ENCODE assay signal across 1 cellular context in the genomic region with DNA sequence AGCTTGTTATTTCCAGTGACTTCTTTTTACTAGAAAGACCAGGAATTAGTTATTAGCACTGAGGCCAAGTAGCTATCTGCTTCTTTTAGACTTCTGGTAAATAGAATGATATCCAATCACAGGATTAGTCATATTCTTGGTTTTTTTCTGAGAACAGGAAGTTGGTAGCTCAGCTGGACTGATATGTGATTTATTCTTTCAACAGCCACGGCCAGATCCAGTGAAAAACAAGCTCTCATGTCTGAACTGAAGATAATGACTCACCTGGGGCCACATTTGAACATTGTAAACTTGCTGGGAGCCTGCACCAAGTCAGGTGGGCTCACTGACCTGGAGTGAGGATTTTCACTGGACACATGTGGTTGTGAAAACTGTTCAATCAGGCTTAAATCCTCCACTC.
TF ChIP-seq lines count a peak whose summit lies in the region.

No MANE protein-coding gene starts in this region.

TF ChIP-seq in IMR-90, 13 proteins besides CTCF, POLR2A, EP300 and RAD21:
- TF ChIP-seq, protein P1, sequence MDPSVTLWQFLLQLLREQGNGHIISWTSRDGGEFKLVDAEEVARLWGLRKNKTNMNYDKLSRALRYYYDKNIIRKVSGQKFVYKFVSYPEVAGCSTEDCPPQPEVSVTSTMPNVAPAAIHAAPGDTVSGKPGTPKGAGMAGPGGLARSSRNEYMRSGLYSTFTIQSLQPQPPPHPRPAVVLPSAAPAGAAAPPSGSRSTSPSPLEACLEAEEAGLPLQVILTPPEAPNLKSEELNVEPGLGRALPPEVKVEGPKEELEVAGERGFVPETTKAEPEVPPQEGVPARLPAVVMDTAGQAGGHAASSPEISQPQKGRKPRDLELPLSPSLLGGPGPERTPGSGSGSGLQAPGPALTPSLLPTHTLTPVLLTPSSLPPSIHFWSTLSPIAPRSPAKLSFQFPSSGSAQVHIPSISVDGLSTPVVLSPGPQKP (IDR thresholded peaks at IDR 0.05; ENCODE audit: borderline replicate concordance, low read depth, low read length), result no peak
- TF ChIP-seq RCOR1 (IDR thresholded peaks at IDR 0.05; ENCODE audit: insufficient replicate concordance, low read length) (no peak), SMC3 (IDR thresholded peaks at IDR 0.05; ENCODE audit: low read depth, low read length) (no peak), CEBPB (IDR thresholded peaks at IDR 0.05; ENCODE audit: low read depth, low read length) (no peak), BHLHE40 (IDR thresholded peaks at IDR 0.05; ENCODE audit: low read depth, low read length) (no peak; the same call in 1 of the 2 replicates), CHD1 (IDR thresholded peaks at IDR 0.05; ENCODE audit: low read depth, low read length) (no peak), MAZ (IDR thresholded peaks at IDR 0.05; ENCODE audit: borderline replicate concordance, low read depth, low read length) (0 out of 2 replicates have a peak, but pooled peaks have one; percentile 8), FOS (IDR thresholded peaks at IDR 0.05; ENCODE audit: low read depth, low read length) (0 out of 2 replicates have a peak, but pooled peaks have one; percentile 11), RFX5 (IDR thresholded peaks at IDR 0.05; ENCODE audit: low read depth, low read length) (no peak)
- TF ChIP-seq, protein P2, sequence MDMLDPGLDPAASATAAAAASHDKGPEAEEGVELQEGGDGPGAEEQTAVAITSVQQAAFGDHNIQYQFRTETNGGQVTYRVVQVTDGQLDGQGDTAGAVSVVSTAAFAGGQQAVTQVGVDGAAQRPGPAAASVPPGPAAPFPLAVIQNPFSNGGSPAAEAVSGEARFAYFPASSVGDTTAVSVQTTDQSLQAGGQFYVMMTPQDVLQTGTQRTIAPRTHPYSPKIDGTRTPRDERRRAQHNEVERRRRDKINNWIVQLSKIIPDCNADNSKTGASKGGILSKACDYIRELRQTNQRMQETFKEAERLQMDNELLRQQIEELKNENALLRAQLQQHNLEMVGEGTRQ (IDR thresholded peaks at IDR 0.05; ENCODE audit: low read depth, low read length), result no peak
